ENCODE assay signal across 9 cellular contexts in the genomic region with DNA sequence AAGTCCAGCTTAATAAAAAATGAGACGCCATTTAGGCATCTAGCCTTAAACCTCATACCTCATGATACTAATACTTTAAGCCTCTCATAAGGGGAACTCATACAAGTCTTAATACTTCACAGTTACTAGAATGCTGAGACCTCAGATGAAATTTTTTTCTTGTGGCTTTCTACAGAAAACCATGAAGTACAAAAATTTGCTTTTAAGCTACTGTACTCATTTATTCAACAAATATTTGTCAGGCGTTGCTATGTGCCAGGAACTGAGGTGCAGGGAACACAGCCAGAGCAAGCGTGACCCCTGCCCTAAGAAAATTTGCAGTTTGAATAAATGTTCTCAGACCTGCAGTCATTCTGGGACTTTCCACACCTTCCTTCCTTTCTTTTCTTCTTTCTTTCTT.
DNase-seq lines count a peak whose midpoint lies in the region; ATAC-seq and TF ChIP-seq lines count a peak whose summit lies in the region.
"Had no signal": no experiment of that assay in that cellular context is flagged by ENCODE, and none has a peak within 500 bp of the region (broad histone marks: within the 10 kb centered on the region; RNA-seq: fewer than 3 reads in every experiment).

No MANE protein-coding gene starts in this region.

- H4K20me1 ChIP-seq in osteoblast (ENCODE audit: insufficient read depth, low read length): no peaks in the 10 kb centered on the region

- DNase-seq in osteoblast (ENCODE audit: insufficient read length, low spot score, missing footprints): peak; percentile 27
- no peak for DNase-seq in 8988T
- no peak for DNase-seq in GM13977 (ENCODE audit: low spot score)
- no peak for DNase-seq in DMS79 treated with DMSO at 0.1 percent for 48 hours (lab: John Stamatoyannopoulos, UW)
- DNase-seq in left lung: no peak
- DNase-seq: right lobe of liver had no signal

- no peaks in the 10 kb centered on the region for H3K36me3 ChIP-seq in osteoblast (ENCODE audit: insufficient read depth, low read length)
- no peaks in the 10 kb centered on the region for H3K36me3 ChIP-seq in left lung
- H3K36me3 ChIP-seq: right lobe of liver had no signal

- in situ Hi-C loops in GM13977 (cut with MboI; ENCODE audit: low pct_unique_long_range_greater_than_20kb, low sequenced_read_pairs, unreplicated experiment): no loop called here

- peaks cover 14% of the 10 kb centered on the region for H3K4me1 ChIP-seq in osteoblast (ENCODE audit: insufficient read depth, low read length)
- H3K4me1 ChIP-seq in left lung: peaks cover 4 to 21% of the 10 kb centered on the region in 2 donors
- H3K4me1 ChIP-seq: right lobe of liver had no signal

- H3K9me3 Mint-ChIP-seq in T-helper 1 cell treated with Interleukin-12 subunit alpha and Interleukin-12 subunit beta and Interleukin-4 antibody, amounts not matched to agents 30 μg/mL and 1 μg/mL, for 36 hours: no peaks in the 10 kb centered on the region

- no peak overlapping the region for H3K4me2 ChIP-seq in osteoblast (ENCODE audit: insufficient read depth, low read length)

- TF ChIP-seq POLR2A in GM18505 (IDR thresholded peaks at IDR 0.05; ENCODE audit: borderline replicate concordance, extremely low read depth, insufficient read depth, insufficient read length): no peak

- no peaks in the 10 kb centered on the region for H3K27me3 Mint-ChIP-seq in T-helper 1 cell treated with Interleukin-12 subunit alpha and Interleukin-12 subunit beta and Interleukin-4 antibody, amounts not matched to agents 30 μg/mL and 1 μg/mL, for 36 hours (ENCODE audit: low read depth)

- H3K27me3 ChIP-seq in osteoblast (ENCODE audit: insufficient read depth, low read length) (no peaks in the 10 kb centered on the region), left lung (no peaks in the 10 kb centered on the region)
- H3K27me3 ChIP-seq: right lobe of liver had no signal

- intact Hi-C loops in left lung (cut with DNase I): no loop called here

- H3K27ac ChIP-seq in osteoblast (ENCODE audit: low read depth, low read length): no peak overlapping the region
- peak overlapping the region in 1 of 2 donors; percentile 30 for H3K27ac ChIP-seq in left lung
- H3K27ac ChIP-seq: right lobe of liver had no signal

- peak; percentile 44 for ATAC-seq in GM18505 (IDR thresholded peaks at IDR 0.05; ENCODE audit: unreplicated experiment)
- peak; percentile 71 for ATAC-seq in HG02610 (IDR thresholded peaks at IDR 0.05; ENCODE audit: unreplicated experiment)
- no peak for ATAC-seq in left lung

- H3K4me1 Mint-ChIP-seq in T-helper 1 cell treated with Interleukin-12 subunit alpha and Interleukin-12 subunit beta and Interleukin-4 antibody, amounts not matched to agents 30 μg/mL and 1 μg/mL, for 36 hours (ENCODE audit: low read depth): peaks cover 31% of the 10 kb centered on the region

- H3K36me3 Mint-ChIP-seq in T-helper 1 cell treated with Interleukin-12 subunit alpha and Interleukin-12 subunit beta and Interleukin-4 antibody, amounts not matched to agents 30 μg/mL and 1 μg/mL, for 36 hours (ENCODE audit: low read depth): peaks cover 8% of the 10 kb centered on the region

- H3K27ac Mint-ChIP-seq in T-helper 1 cell treated with Interleukin-12 subunit alpha and Interleukin-12 subunit beta and Interleukin-4 antibody, amounts not matched to agents 30 μg/mL and 1 μg/mL, for 36 hours: peak overlapping the region; percentile 75

- H3K79me2 ChIP-seq in osteoblast (ENCODE audit: insufficient read depth, low read length): no peaks in the 10 kb centered on the region

- TF ChIP-seq CTCF in osteoblast (IDR thresholded peaks at IDR 0.05; ENCODE audit: extremely low read depth, low read depth, low read length) (no peak), GM13977 (IDR thresholded peaks at IDR 0.05; ENCODE audit: extremely low read depth, insufficient read depth, missing control alignments) (no peak), left lung (IDR thresholded peaks at IDR 0.05) (no peak)

- peak overlapping the region; percentile 29 for H3K4me3 Mint-ChIP-seq in T-helper 1 cell treated with Interleukin-12 subunit alpha and Interleukin-12 subunit beta and Interleukin-4 antibody, amounts not matched to agents 30 μg/mL and 1 μg/mL, for 36 hours

- H2AFZ ChIP-seq in osteoblast (ENCODE audit: low read length): peak overlapping the region; percentile 8

- no peak overlapping the region for H3K4me3 ChIP-seq in osteoblast (ENCODE audit: insufficient read depth, low read length)
- H3K4me3 ChIP-seq in left lung: no peak overlapping the region
- H3K4me3 ChIP-seq: right lobe of liver had no signal

- H3K9me3 ChIP-seq in osteoblast (ENCODE audit: low read depth, low read length) (no peaks in the 10 kb centered on the region), left lung (no peaks in the 10 kb centered on the region)
- H3K9me3 ChIP-seq: right lobe of liver had no signal
